In the genomic region with DNA sequence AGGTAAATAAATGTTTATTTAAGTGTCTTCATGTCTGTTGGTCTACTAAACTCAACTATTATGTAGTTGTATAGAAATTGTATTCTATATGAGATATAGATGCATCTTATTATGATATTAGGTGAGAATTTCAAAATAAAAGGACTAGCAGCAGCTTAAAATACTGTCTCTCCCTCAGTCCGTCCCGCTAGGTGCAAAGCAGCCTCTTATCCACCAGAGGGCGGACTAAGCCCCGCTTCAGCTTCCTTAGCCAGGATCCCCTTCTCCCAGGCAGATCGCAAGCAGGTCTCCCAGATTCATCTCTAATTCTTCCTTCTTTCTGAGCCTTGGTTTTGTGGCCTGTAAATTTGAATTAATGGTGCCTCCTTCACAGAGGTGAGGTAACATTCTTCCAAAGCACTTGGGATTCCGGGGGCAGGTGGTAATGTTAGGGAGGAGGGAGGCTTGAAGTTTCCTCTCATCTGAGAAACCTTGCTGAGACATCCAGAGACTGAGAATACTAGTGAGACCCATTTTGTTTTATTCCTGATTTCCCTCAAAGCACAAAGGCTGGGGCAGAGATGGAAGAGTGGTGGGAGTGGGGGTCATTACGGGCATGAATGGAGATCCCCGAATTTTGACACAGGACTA, we compare ENCODE assay signal across 9 cellular contexts. TPM values are rescaled to one million over a fixed set of nuclear protein-coding genes. Genes with fewer than 3 reads are reported as not detected.
DNase-seq lines count a peak whose midpoint lies in the region; ATAC-seq, FAIRE-seq and TF ChIP-seq lines count a peak whose summit lies in the region.
"Had no signal": no experiment of that assay in that cellular context is flagged by ENCODE, and none has a peak within 500 bp of the region (broad histone marks: within the 10 kb centered on the region; RNA-seq: fewer than 3 reads in every experiment).

No MANE protein-coding gene starts in this region.

- H3K36me3 Mint-ChIP-seq in WTC11 = peaks cover 5% of the 10 kb centered on the region; the same call in 1 of the 2 replicates

- no peaks in the 10 kb centered on the region for H3K36me3 ChIP-seq in left lung

- DNase-seq in ACHN (peak; percentile 67), GM12892 (ENCODE audit: insufficient read length) (peak; percentile 25), NCI-H187 treated with DMSO at 0.1 percent for 48 hours (lab: John Stamatoyannopoulos, UW) (peak; percentile 11), WTC11 (ENCODE audit: low spot score) (peak; percentile 77), choroid plexus epithelial cell (ENCODE audit: low read depth) (peak; percentile 86), left lung (peak; percentile 61 to 75)
- peak; percentile 17 to 50 (median 28) for DNase-seq in stimulated activated CD4-positive, alpha-beta T cell treated with anti-CD3 and anti-CD28 coated beads, TNF-alpha, amount 100 ng/mL, for 24 hours (ENCODE audit: low read depth in 3 of 3)

- H3K27ac ChIP-seq in left lung = no peak overlapping the region

- peaks cover 12% of the 10 kb centered on the region for H3K9me3 Mint-ChIP-seq in WTC11
- H3K9me3 Mint-ChIP-seq: stimulated activated naive CD8-positive, alpha-beta T cell treated with anti-CD3 and anti-CD28 coated beads, Interleukin-15, Interleukin-2, amounts not matched to agents 100 ng/mL and 50 ng/mL, for 24 hours had no signal

- no peak overlapping the region for H3K4me3 Mint-ChIP-seq in WTC11
- H3K4me3 Mint-ChIP-seq: stimulated activated naive CD8-positive, alpha-beta T cell treated with anti-CD3 and anti-CD28 coated beads, Interleukin-15, Interleukin-2, amounts not matched to agents 100 ng/mL and 50 ng/mL, for 24 hours had no signal

- no peak for TF ChIP-seq POLR2A in GM12892 (IDR thresholded peaks at IDR 0.05; ENCODE audit: low read depth, low read length)

- no peaks in the 10 kb centered on the region for H3K27me3 ChIP-seq in left lung

- in situ Hi-C loops in ACHN (cut with HindIII; ENCODE audit: low pct_ligation_motif_present, low pct_unique_long_range_greater_than_20kb, low sequenced_read_pairs) = no loop called here

- H3K4me3 ChIP-seq in choroid plexus epithelial cell (ENCODE audit: low read depth, low read length) (no peak overlapping the region), left lung (no peak overlapping the region)

- CTCF ChIA-PET in WTC11 (lab: Charles Lee) = interaction anchor here (0.5 to 2.6 kb wide), 32 partner anchors 9 to 195 kb away, joined by 3 to 22 read pairs (median 6); a partner anchor contains a TSS

- no peaks in the 10 kb centered on the region for H3K4me1 ChIP-seq in left lung

- peaks cover 3% of the 10 kb centered on the region; the same call in 1 of the 2 replicates for H3K27me3 Mint-ChIP-seq in WTC11 (ENCODE audit: low read depth)

- intact Hi-C loops in left lung (cut with DNase I) = loop anchor here (5.0 to 10.0 kb wide), 2 partner anchors 104 to 106 kb away; no protein-coding TSS in a partner anchor

- H3K4me1 Mint-ChIP-seq in WTC11 = no peaks in the 10 kb centered on the region

- no peak overlapping the region for H3K27ac Mint-ChIP-seq in WTC11
- H3K27ac Mint-ChIP-seq: stimulated activated naive CD8-positive, alpha-beta T cell treated with anti-CD3 and anti-CD28 coated beads, Interleukin-15, Interleukin-2, amounts not matched to agents 100 ng/mL and 50 ng/mL, for 24 hours had no signal

- no peaks in the 10 kb centered on the region for H3K9me3 ChIP-seq in left lung

- peak; percentile 71; the same call in 1 of the 2 replicates for TF ChIP-seq CTCF in WTC11 (IDR thresholded peaks at IDR 0.05)
- TF ChIP-seq CTCF in choroid plexus epithelial cell (conservative IDR thresholded peaks at IDR 0.05; ENCODE audit: low read depth, low read length) = peak; percentile 100
- peak; percentile 88 to 93 for TF ChIP-seq CTCF in left lung (IDR thresholded peaks at IDR 0.05)

- peak; percentile 97 for FAIRE-seq in GM12892 (lab: Jason Lieb, UNC)

- POLR2A ChIA-PET in WTC11 (lab: Charles Lee) = no interaction called here

- ATAC-seq in HG02840 (IDR thresholded peaks at IDR 0.05; ENCODE audit: low FRiP score, unreplicated experiment) (peak; percentile 72), WTC11 (peak; percentile 96), left lung (peak; percentile 97)

TF ChIP-seq in WTC11, 78 proteins besides CTCF, POLR2A, EP300 and RAD21:
- no peak for TF ChIP-seq RELA (CRISPR knock-in tag; IDR thresholded peaks at IDR 0.05; ENCODE audit: borderline replicate concordance)
- TF ChIP-seq TEAD1 (CRISPR knock-in tag; IDR thresholded peaks at IDR 0.05) = no peak
- TF ChIP-seq, protein P1, sequence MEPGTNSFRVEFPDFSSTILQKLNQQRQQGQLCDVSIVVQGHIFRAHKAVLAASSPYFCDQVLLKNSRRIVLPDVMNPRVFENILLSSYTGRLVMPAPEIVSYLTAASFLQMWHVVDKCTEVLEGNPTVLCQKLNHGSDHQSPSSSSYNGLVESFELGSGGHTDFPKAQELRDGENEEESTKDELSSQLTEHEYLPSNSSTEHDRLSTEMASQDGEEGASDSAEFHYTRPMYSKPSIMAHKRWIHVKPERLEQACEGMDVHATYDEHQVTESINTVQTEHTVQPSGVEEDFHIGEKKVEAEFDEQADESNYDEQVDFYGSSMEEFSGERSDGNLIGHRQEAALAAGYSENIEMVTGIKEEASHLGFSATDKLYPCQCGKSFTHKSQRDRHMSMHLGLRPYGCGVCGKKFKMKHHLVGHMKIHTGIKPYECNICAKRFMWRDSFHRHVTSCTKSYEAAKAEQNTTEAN (CRISPR knock-in tag; IDR thresholded peaks at IDR 0.05) = no peak
- no peak for TF ChIP-seq GRHL2 (CRISPR knock-in tag; IDR thresholded peaks at IDR 0.05; ENCODE audit: insufficient replicate concordance, severe bottlenecking)
- TF ChIP-seq, protein P2, sequence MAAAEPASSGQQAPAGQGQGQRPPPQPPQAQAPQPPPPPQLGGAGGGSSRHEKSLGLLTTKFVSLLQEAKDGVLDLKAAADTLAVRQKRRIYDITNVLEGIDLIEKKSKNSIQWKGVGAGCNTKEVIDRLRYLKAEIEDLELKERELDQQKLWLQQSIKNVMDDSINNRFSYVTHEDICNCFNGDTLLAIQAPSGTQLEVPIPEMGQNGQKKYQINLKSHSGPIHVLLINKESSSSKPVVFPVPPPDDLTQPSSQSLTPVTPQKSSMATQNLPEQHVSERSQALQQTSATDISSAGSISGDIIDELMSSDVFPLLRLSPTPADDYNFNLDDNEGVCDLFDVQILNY (CRISPR knock-in tag; IDR thresholded peaks at IDR 0.05) = no peak
- TF ChIP-seq NFYB (CRISPR knock-in tag; conservative IDR thresholded peaks at IDR 0.05; ENCODE audit: low read depth) = no peak
- TF ChIP-seq GABPB1 (CRISPR knock-in tag; IDR thresholded peaks at IDR 0.05) = no peak

RNA-seq across cellular contexts. Expression of a gene that starts 13.5 kb away (rescaled TPM):
- polyA plus RNA-seq in GM12892 (2012; ENCODE audit: missing spikeins) = not detected
- 0.44 to 0.76 TPM (median 0.73 TPM) in 3 replicates for total RNA-seq in WTC11 (2021)
- total RNA-seq in left lung = under 1 TPM; 0.52 to 0.79 TPM

RNA-seq across cellular contexts. Expression of a gene that starts 27.8 kb away (rescaled TPM):
- polyA plus RNA-seq in GM12892 (2012; ENCODE audit: missing spikeins) = not detected
- total RNA-seq in WTC11 (2021) (3.2 to 4.1 TPM (median 3.3 TPM) in 3 replicates), left lung (under 1 TPM in 1 of 2 donors, not detected in 1; 0.17 TPM)

Comparison
In these comparisons a context has a peak if more than half of its experiments do, and no peak if none do; other contexts are left out.
1. DNase-seq: peak in every context shown above with its lines; median percentile 86 in choroid plexus epithelial cell; 77 in WTC11; 68 in left lung; 67 in ACHN; 28 in stimulated activated CD4-positive, alpha-beta T cell treated with anti-CD3 and anti-CD28 coated beads, TNF-alpha, amount 100 ng/mL, for 24 hours; 25 in GM12892; 11 in NCI-H187 treated with DMSO at 0.1 percent for 48 hours.